9 cellular contexts compared by ENCODE assay signal in genomic region chr10:63114031-63114814, GRCh38. TPM values are rescaled to one million over a fixed set of nuclear protein-coding genes. Genes with fewer than 3 reads are reported as not detected.
DNase-seq lines count a peak whose midpoint lies in the region; ATAC-seq and TF ChIP-seq lines count a peak whose summit lies in the region.
"Had no signal": no experiment of that assay in that cellular context is flagged by ENCODE, and none has a peak within 500 bp of the region (broad histone marks: within the 10 kb centered on the region; RNA-seq: fewer than 3 reads in every experiment).

No MANE protein-coding gene starts in this region.

- TF ChIP-seq CTCF in AG10803 (conservative IDR thresholded peaks at IDR 0.05; ENCODE audit: low read length): no peak
- TF ChIP-seq CTCF in esophagus squamous epithelium (IDR thresholded peaks at IDR 0.05): no peak
- TF ChIP-seq CTCF in neutrophil (IDR thresholded peaks at IDR 0.05): no peak

- DNase-seq in AG10803 (ENCODE audit: low read depth) (peak; percentile 96), NCI-H460 (ENCODE audit: extremely low read depth, low read depth) (peak; percentile 90), esophagus squamous epithelium (lab: John Stamatoyannopoulos, UW) (no peak), NAMALWA (ENCODE audit: low spot score) (no peak)
- no peak for DNase-seq in activated CD4-positive, CD25-positive, alpha-beta regulatory T cell treated with anti-CD3 and anti-CD28 coated beads, Interleukin-2, amount 50 U/mL, for 72 hours
- DNase-seq: CD8-positive, alpha-beta memory T cell had no signal

- H3K9me3 ChIP-seq in esophagus squamous epithelium: no peaks in the 10 kb centered on the region
- no peaks in the 10 kb centered on the region for H3K9me3 ChIP-seq in neutrophil

- H3K27me3 ChIP-seq in esophagus squamous epithelium (no peaks in the 10 kb centered on the region), neutrophil (no peaks in the 10 kb centered on the region)

- no peaks in the 10 kb centered on the region for H3K36me3 ChIP-seq in esophagus squamous epithelium
- H3K36me3 ChIP-seq in neutrophil: no peaks in the 10 kb centered on the region

- intact Hi-C loops in esophagus squamous epithelium (cut with DNase I): no loop called here

- H3K4me1 ChIP-seq in esophagus squamous epithelium (peaks cover 3 to 28% (median 22%) of the 10 kb centered on the region in 3 donors), neutrophil (ENCODE audit: control insufficient read depth in 1 of 2, insufficient read depth in 1 of 2, low read depth in 1 of 2, low read length in 1 of 2) (peaks cover 45 to 48% of the 10 kb centered on the region in 2 experiments)

- no peak for TF ChIP-seq POLR2A in esophagus squamous epithelium (IDR thresholded peaks at IDR 0.05)

- ATAC-seq in GM21786 (IDR thresholded peaks at IDR 0.05; ENCODE audit: unreplicated experiment): no peak
- no peak for ATAC-seq in GM21515 (IDR thresholded peaks at IDR 0.05; ENCODE audit: unreplicated experiment)

- WGBS in esophagus squamous epithelium, 2 donors: 33 to 34% methylated on average over 4 of the region's 4 CpGs

- H3K4me3 ChIP-seq in AG10803 (ENCODE audit: low read length) (no peak overlapping the region), esophagus squamous epithelium (no peak overlapping the region), neutrophil (ENCODE audit: low read depth in 1 of 2, low read length in 1 of 2) (peak overlapping the region; percentile 1 to 42)

- H3K27ac ChIP-seq in esophagus squamous epithelium: peak overlapping the region; percentile 42 to 81 (median 72)
- peak overlapping the region; percentile 95 for H3K27ac ChIP-seq in neutrophil

RNA-seq across cellular contexts. Expression of gene NRBF2, which starts 18.9 kb away (rescaled TPM):
- total RNA-seq in NCI-H460 (2014; rRNA removed; shearing (Covaris generic)): 22.1 and 25.7 TPM in 2 replicates
- polyA plus RNA-seq in NCI-H460 (2014; cell fraction: nucleus; rRNA removed): 10.6 and 13.3 TPM in 2 replicates
- 10 to 100 TPM; 12.2 to 16.6 (median 14.7) TPM for total RNA-seq in esophagus squamous epithelium

Comparison
In these comparisons a context has a peak if more than half of its experiments do, and no peak if none do; other contexts are left out.
1. DNase-seq: peak in AG10803 (single experiment) and NCI-H460 (single experiment); none in esophagus squamous epithelium (single experiment), activated CD4-positive, CD25-positive, alpha-beta regulatory T cell treated with anti-CD3 and anti-CD28 coated beads, Interleukin-2, amount 50 U/mL, for 72 hours (single experiment) and NAMALWA (single experiment).
2. H3K4me3 ChIP-seq: peak in neutrophil (2 of 2); none in AG10803 (single experiment) and esophagus squamous epithelium (0 of 4).